Comparison of ENCODE assay signal across 22 cellular contexts in the genomic region with DNA sequence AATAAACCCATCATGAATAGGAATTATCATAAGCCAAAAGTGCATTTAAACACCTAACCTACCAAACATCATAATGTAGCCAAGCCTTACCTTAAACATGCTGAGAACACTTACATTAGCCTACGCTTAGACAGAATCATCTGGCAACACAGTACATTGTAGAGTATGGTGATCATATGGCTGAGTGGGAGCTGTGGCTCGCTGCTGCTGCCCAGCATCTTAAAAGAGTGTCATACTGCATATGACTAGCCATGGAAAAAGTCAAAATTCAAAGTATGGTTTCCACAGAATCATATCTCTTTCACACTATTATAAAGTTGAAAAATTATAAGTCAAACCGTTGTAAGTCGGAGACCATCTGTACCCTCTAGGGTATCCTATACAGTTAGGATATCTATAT.
"Had no signal": no experiment of that assay in that cellular context is flagged by ENCODE, and none has a peak within 500 bp of the region (broad histone marks: within the 10 kb centered on the region; RNA-seq: fewer than 3 reads in every experiment).

No MANE protein-coding gene starts in this region.

- ATAC-seq: effector memory CD8-positive, alpha-beta T cell; gastrocnemius medialis; heart right ventricle; left cardiac atrium; left lung; left ventricle myocardium superior; lower lobe of right lung had no signal

- FAIRE-seq: colon, endometrium, islet of Langerhans, keratinocyte had no signal

- H3K27ac ChIP-seq: coronary artery, epithelial cell of prostate, esophagus squamous epithelium, gastrocnemius medialis, heart right ventricle, left lung, lower lobe of right lung had no signal

- DNase-seq: dermis blood vessel endothelial cell; effector CD8-positive, alpha-beta T cell; effector memory CD8-positive, alpha-beta T cell; endodermal cell; esophagus squamous epithelium; foreskin melanocyte; gastrocnemius medialis; glutamatergic neuron; heart right ventricle; hippocampal formation; immature natural killer cell; left cardiac atrium; left lung; left ventricle myocardium superior; lower lobe of right lung; mesenchymal stem cell had no signal
